Comparison of ENCODE assay signal across 1 cellular context in genomic region chr18:2406544-2406943, GRCh38.
TF ChIP-seq lines count a peak whose summit lies in the region.

No MANE protein-coding gene starts in this region.

TF ChIP-seq in GM12878, 131 proteins besides CTCF, POLR2A, EP300 and RAD21 (continued from another document):
- TF ChIP-seq, protein P1, sequence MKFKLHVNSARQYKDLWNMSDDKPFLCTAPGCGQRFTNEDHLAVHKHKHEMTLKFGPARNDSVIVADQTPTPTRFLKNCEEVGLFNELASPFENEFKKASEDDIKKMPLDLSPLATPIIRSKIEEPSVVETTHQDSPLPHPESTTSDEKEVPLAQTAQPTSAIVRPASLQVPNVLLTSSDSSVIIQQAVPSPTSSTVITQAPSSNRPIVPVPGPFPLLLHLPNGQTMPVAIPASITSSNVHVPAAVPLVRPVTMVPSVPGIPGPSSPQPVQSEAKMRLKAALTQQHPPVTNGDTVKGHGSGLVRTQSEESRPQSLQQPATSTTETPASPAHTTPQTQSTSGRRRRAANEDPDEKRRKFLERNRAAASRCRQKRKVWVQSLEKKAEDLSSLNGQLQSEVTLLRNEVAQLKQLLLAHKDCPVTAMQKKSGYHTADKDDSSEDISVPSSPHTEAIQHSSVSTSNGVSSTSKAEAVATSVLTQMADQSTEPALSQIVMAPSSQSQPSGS (IDR thresholded peaks at IDR 0.05; ENCODE audit: low read length): no peak
